ENCODE assay signal across 17 cellular contexts in the genomic region with DNA sequence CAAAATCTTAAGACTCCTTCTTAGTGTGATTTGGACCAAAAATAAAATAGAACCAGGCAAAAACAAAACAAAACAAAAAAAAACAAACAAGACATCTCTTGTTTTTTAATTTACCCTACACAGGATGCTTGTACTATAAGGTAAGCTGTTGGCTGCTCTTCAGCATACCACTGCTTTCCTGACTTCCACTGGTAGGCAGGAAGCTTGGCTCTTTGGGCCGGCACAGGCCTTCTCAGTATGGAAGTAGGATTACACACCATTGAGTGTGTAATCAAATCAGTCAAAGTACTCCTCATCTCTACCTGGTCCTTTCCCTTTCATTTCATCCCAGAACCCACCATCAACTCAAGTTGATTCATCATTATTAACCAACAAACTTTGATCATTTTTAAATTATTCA.
DNase-seq lines count a peak whose midpoint lies in the region; ATAC-seq lines count a peak whose summit lies in the region.
"Had no signal": no experiment of that assay in that cellular context is flagged by ENCODE, and none has a peak within 500 bp of the region (broad histone marks: within the 10 kb centered on the region; RNA-seq: fewer than 3 reads in every experiment).

No MANE protein-coding gene starts in this region.

- H3K9me3 Mint-ChIP-seq in stimulated activated memory B cell treated with anti-CD40 and anti-IgM and Interleukin-4, amounts not matched to agents 10 μg/mL and 1 μg/mL and 100 μg/mL, for 72 hours = no peaks in the 10 kb centered on the region

- H2BK120ac ChIP-seq in mesendoderm (ENCODE audit: low read depth, low read length) = no peak overlapping the region

- no peak for ATAC-seq in T-helper 17 cell
- no peak for ATAC-seq in stimulated activated memory B cell treated with anti-CD40 and anti-IgM and Interleukin-4, amounts not matched to agents 10 μg/mL and 1 μg/mL and 100 μg/mL, for 72 hours
- ATAC-seq in GM21737 (IDR thresholded peaks at IDR 0.05; ENCODE audit: unreplicated experiment) = no peak
- ATAC-seq: K562, PC-3 had no signal

- no peak overlapping the region for H2BK5ac ChIP-seq in mesendoderm (ENCODE audit: low read length)

- no peak overlapping the region for H3K18ac ChIP-seq in mesendoderm (ENCODE audit: low read length)

- no peaks in the 10 kb centered on the region for H3K9me3 ChIP-seq in T-helper 17 cell (ENCODE audit: control insufficient read depth, low read length, poor library complexity, severe bottlenecking)

- H3K27me3 ChIP-seq in mesendoderm (ENCODE audit: insufficient read depth, low read length, poor library complexity) = no peaks in the 10 kb centered on the region

- H3K4me3 Mint-ChIP-seq in T-helper 17 cell = no peak overlapping the region
- H3K4me3 Mint-ChIP-seq in stimulated activated memory B cell treated with anti-CD40 and anti-IgM and Interleukin-4, amounts not matched to agents 10 μg/mL and 1 μg/mL and 100 μg/mL, for 72 hours = no peak overlapping the region

- H3K27ac Mint-ChIP-seq in T-helper 17 cell = peak overlapping the region; percentile 83
- H3K27ac Mint-ChIP-seq in stimulated activated memory B cell treated with anti-CD40 and anti-IgM and Interleukin-4, amounts not matched to agents 10 μg/mL and 1 μg/mL and 100 μg/mL, for 72 hours = peak overlapping the region; percentile 20

- no peak overlapping the region for H3K4me2 ChIP-seq in mesendoderm (ENCODE audit: low read length)

- no peak overlapping the region for H3K9ac ChIP-seq in mesendoderm (ENCODE audit: low read length)

- H3K36me3 ChIP-seq in mesendoderm (ENCODE audit: control insufficient read depth, insufficient read depth, low read length) = no peaks in the 10 kb centered on the region

- DNase-seq in NCI-H82 (lab: John Stamatoyannopoulos, UW) = peak; percentile 29
- DNase-seq in NCI-H82 treated with DMSO at 0.1 percent for 48 hours (lab: John Stamatoyannopoulos, UW; ENCODE audit: unreplicated experiment) = no peak
- DNase-seq in T-helper 17 cell = no peak
- peak; percentile 13 for DNase-seq in mesendoderm
- no peak for DNase-seq in head of caudate nucleus
- no peak for DNase-seq in NCI-H1417 (lab: John Stamatoyannopoulos, UW)
- DNase-seq: C1 segment of cervical spinal cord, DMS153, GOT3, NCI-H146, NCI-H2227 treated with DMSO at 0.1 percent for 48 hours, NCI-H526, PC-3 had no signal

- no peak overlapping the region for H3K56ac ChIP-seq in mesendoderm (ENCODE audit: low read length)

- H3K4me1 ChIP-seq in mesendoderm (ENCODE audit: control insufficient read depth, low read depth, low read length) = peaks cover 2% of the 10 kb centered on the region

- no peak overlapping the region for H2AK5ac ChIP-seq in mesendoderm (ENCODE audit: low read length)

- no peak overlapping the region for H3K4ac ChIP-seq in mesendoderm (ENCODE audit: low read depth, low read length)

- H3K27ac ChIP-seq in mesendoderm (ENCODE audit: low read depth, low read length) = no peak overlapping the region
- H3K27ac ChIP-seq: 22Rv1 had no signal

- H3K23ac ChIP-seq in mesendoderm (ENCODE audit: low read length) = no peak overlapping the region

- no peak overlapping the region for H4K5ac ChIP-seq in mesendoderm (ENCODE audit: low read length)

- WGBS in mesendoderm (ENCODE audit: extremely low coverage, insufficient coverage, low lambda C conversion rate) = no CpG with 5 or more reads among the region's 1 CpG

- no peaks in the 10 kb centered on the region for H3K79me2 ChIP-seq in mesendoderm (ENCODE audit: control insufficient read depth, insufficient read depth, low read length)

- H2BK15ac ChIP-seq in mesendoderm (replicated peaks; ENCODE audit: low read depth) = no peak overlapping the region

- H3K4me3 ChIP-seq in mesendoderm (ENCODE audit: low read length) = no peak overlapping the region
- H3K4me3 ChIP-seq: K562 had no signal

- H3K4me1 Mint-ChIP-seq in T-helper 17 cell = peaks cover 28% of the 10 kb centered on the region
- H3K4me1 Mint-ChIP-seq in stimulated activated memory B cell treated with anti-CD40 and anti-IgM and Interleukin-4, amounts not matched to agents 10 μg/mL and 1 μg/mL and 100 μg/mL, for 72 hours = peaks cover 44% of the 10 kb centered on the region

- no peak overlapping the region for H4K8ac ChIP-seq in mesendoderm (ENCODE audit: low read depth, low read length)

- H3K36me3 Mint-ChIP-seq in T-helper 17 cell (ENCODE audit: low read depth) = no peaks in the 10 kb centered on the region
- no peaks in the 10 kb centered on the region for H3K36me3 Mint-ChIP-seq in stimulated activated memory B cell treated with anti-CD40 and anti-IgM and Interleukin-4, amounts not matched to agents 10 μg/mL and 1 μg/mL and 100 μg/mL, for 72 hours

- intact Hi-C loops in head of caudate nucleus (cut with DNase I) = no loop called here

- no peaks in the 10 kb centered on the region for H3K79me1 ChIP-seq in mesendoderm (ENCODE audit: low read length)

- H3K27me3 Mint-ChIP-seq in T-helper 17 cell = peaks cover 6% of the 10 kb centered on the region
- H3K27me3 Mint-ChIP-seq in stimulated activated memory B cell treated with anti-CD40 and anti-IgM and Interleukin-4, amounts not matched to agents 10 μg/mL and 1 μg/mL and 100 μg/mL, for 72 hours = peaks cover 35% of the 10 kb centered on the region

Comparison
In these comparisons a context has a peak if more than half of its experiments do, and no peak if none do; other contexts are left out.
1. DNase-seq: peak in NCI-H82 (single experiment) and mesendoderm (single experiment); none in NCI-H82 treated with DMSO at 0.1 percent for 48 hours (single experiment), T-helper 17 cell (0 of 3), head of caudate nucleus (0 of 42) and NCI-H1417 (0 of 3).